ENCODE assay signal across 1 cellular context in genomic region chr14:36070056-36071043, GRCh38.
TF ChIP-seq lines count a peak whose summit lies in the region.

No MANE protein-coding gene starts in this region.

TF ChIP-seq in GM12878, 131 proteins besides CTCF, POLR2A, EP300 and RAD21 (continued from another document):
- no peak for TF ChIP-seq SUZ12 (IDR thresholded peaks at IDR 0.05; ENCODE audit: unreplicated experiment)
- no peak for TF ChIP-seq ELK1 (IDR thresholded peaks at IDR 0.05; ENCODE audit: low read depth, low read length)
